In the genomic region with DNA sequence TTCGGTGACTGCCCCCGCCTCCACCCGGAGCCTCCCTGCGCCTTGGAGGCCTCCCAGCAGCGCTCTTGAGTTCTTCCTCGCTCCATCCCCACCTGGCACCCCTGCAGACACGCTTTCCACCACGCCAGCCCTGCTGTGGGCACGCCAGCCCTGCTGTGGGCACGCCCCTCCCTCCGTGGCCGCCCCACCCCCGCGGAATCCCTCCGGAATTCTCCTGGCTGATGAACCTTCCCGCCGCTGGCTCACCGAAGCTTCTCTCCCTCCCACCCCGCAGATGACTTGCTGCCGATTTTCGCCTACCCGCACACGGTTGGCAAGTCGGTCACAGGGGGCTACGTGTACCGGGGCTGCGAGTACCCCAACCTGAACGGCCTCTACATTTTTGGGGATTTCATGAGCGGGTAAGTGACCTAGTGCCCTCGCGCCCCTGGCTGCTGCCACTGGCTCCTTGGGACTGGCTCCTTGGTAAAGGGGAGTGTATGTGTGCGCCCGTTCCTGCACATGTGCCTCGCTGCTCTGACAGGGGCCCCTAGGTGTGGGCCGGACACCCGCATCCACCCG, we compare ENCODE assay signal across 22 cellular contexts. TPM values are rescaled to one million over a fixed set of nuclear protein-coding genes. Genes with fewer than 3 reads are reported as not detected.
DNase-seq lines count a peak whose midpoint lies in the region; ATAC-seq and TF ChIP-seq lines count a peak whose summit lies in the region.
"Had no signal": no experiment of that assay in that cellular context is flagged by ENCODE, and none has a peak within 500 bp of the region (broad histone marks: within the 10 kb centered on the region; RNA-seq: fewer than 3 reads in every experiment).

No MANE protein-coding gene starts in this region.

- H3K9me3 ChIP-seq in endodermal cell (ENCODE audit: control insufficient read depth, low read length): no peaks in the 10 kb centered on the region
- H3K9me3 ChIP-seq in WERI-Rb-1 (ENCODE audit: severe bottlenecking): no peaks in the 10 kb centered on the region
- H3K9me3 ChIP-seq: heart left ventricle, upper lobe of right lung had no signal

- H3K9me3 Mint-ChIP-seq in endodermal cell: no peaks in the 10 kb centered on the region
- no peaks in the 10 kb centered on the region for H3K9me3 Mint-ChIP-seq in nephron progenitor cell
- no peaks in the 10 kb centered on the region for H3K9me3 Mint-ChIP-seq in activated CD4-positive, alpha-beta memory T cell treated with anti-CD3 and anti-CD28 coated beads for 36 hours
- H3K9me3 Mint-ChIP-seq: activated CD4-positive, alpha-beta T cell treated with anti-CD3 and anti-CD28 coated beads, Interleukin-2, amount 10 ng/mL, durations not matched to agents 7 days and 5 days; activated naive CD8-positive, alpha-beta T cell treated with anti-CD3 and anti-CD28 coated beads, Interleukin-2, amount 10 ng/mL, durations not matched to agents 7 days and 5 days; activated T-helper 2 cell treated with anti-CD3 and anti-CD28 coated beads, Interferon-gamma antibody, Interleukin-2, Interleukin-4, amounts not matched to agents 10 μg/mL and 5 μg/mL and 100 μg/mL, durations not matched to agents 14 hours and 24 hours and 36 hours; CD8-positive, alpha-beta T cell; nephron had no signal

- ATAC-seq in HG02885 (IDR thresholded peaks at IDR 0.05; ENCODE audit: poor library complexity, unreplicated experiment): no peak
- ATAC-seq: HCT116 had no signal

- CTCF ChIA-PET in activated CD4-positive, alpha-beta memory T cell treated with anti-CD3 and anti-CD28 coated beads for 36 hours (lab: Charles Lee): no interaction called here

- DNase-seq in DMS79 (lab: John Stamatoyannopoulos, UW) (peak; percentile 15), H7 (no peak), endodermal cell (peak; percentile 54), nephron progenitor cell (peak; percentile 41), ureter (ENCODE audit: low spot score) (no peak), WERI-Rb-1 (no peak)
- no peak for DNase-seq in activated CD4-positive, alpha-beta memory T cell treated with anti-CD3 and anti-CD28 coated beads for 36 hours
- DNase-seq: activated CD4-positive, alpha-beta T cell treated with anti-CD3 and anti-CD28 coated beads, Interleukin-2, amount 10 ng/mL, durations not matched to agents 7 days and 5 days; activated naive CD8-positive, alpha-beta T cell treated with anti-CD3 and anti-CD28 coated beads, Interleukin-2, amount 10 ng/mL, durations not matched to agents 7 days and 5 days; brain microvascular endothelial cell; CD8-positive, alpha-beta T cell; midbrain; NCI-H1092 treated with DMSO at 0.1 percent for 48 hours; SHP77 treated with DMSO at 0.1 percent for 48 hours; upper lobe of right lung had no signal

- H3K27ac ChIP-seq in endodermal cell (ENCODE audit: low read depth, low read length): no peak overlapping the region
- H3K27ac ChIP-seq in WERI-Rb-1: no peak overlapping the region
- H3K27ac ChIP-seq: brain microvascular endothelial cell, coronary artery, heart left ventricle, upper lobe of right lung had no signal

- peaks cover 2% of the 10 kb centered on the region; the same call in 1 of the 2 replicates for H3K27me3 ChIP-seq in H7 (ENCODE audit: control insufficient read depth, insufficient read depth, low read length)
- H3K27me3 ChIP-seq in endodermal cell (ENCODE audit: control insufficient read depth, insufficient read depth, low read length, poor library complexity, severe bottlenecking): peaks cover 21% of the 10 kb centered on the region
- H3K27me3 ChIP-seq in WERI-Rb-1 (ENCODE audit: insufficient read depth, low read depth, severe bottlenecking): no peaks in the 10 kb centered on the region

- peaks cover 8% of the 10 kb centered on the region for H3K4me1 ChIP-seq in endodermal cell (ENCODE audit: control insufficient read depth, insufficient read depth, low read length)
- H3K4me1 ChIP-seq: upper lobe of right lung had no signal

- TF ChIP-seq CTCF in endodermal cell (conservative IDR thresholded peaks at IDR 0.05): no peak
- no peak for TF ChIP-seq CTCF in nephron progenitor cell (IDR thresholded peaks at IDR 0.05)
- TF ChIP-seq CTCF in WERI-Rb-1 (IDR thresholded peaks at IDR 0.05; ENCODE audit: low read depth, low read length): no peak

- H3K36me3 Mint-ChIP-seq in endodermal cell (ENCODE audit: low read depth) (no peaks in the 10 kb centered on the region), nephron progenitor cell (ENCODE audit: low read depth) (no peaks in the 10 kb centered on the region)
- H3K36me3 Mint-ChIP-seq in activated CD4-positive, alpha-beta memory T cell treated with anti-CD3 and anti-CD28 coated beads for 36 hours: no peaks in the 10 kb centered on the region
- H3K36me3 Mint-ChIP-seq: activated naive CD8-positive, alpha-beta T cell treated with anti-CD3 and anti-CD28 coated beads, Interleukin-2, amount 10 ng/mL, durations not matched to agents 7 days and 5 days; CD8-positive, alpha-beta T cell had no signal

- H3K27me3 Mint-ChIP-seq in endodermal cell (ENCODE audit: insufficient read depth): peaks cover 43% of the 10 kb centered on the region
- H3K27me3 Mint-ChIP-seq in nephron progenitor cell (ENCODE audit: low read depth, poor library complexity): peaks cover 83% of the 10 kb centered on the region
- H3K27me3 Mint-ChIP-seq in activated CD4-positive, alpha-beta memory T cell treated with anti-CD3 and anti-CD28 coated beads for 36 hours: peaks cover 45% of the 10 kb centered on the region

- H3K9ac ChIP-seq in endodermal cell (ENCODE audit: extremely low read depth, low read length, poor library complexity, severe bottlenecking): no peak overlapping the region

- H3K4me3 Mint-ChIP-seq in endodermal cell (peak overlapping the region; percentile 45), nephron progenitor cell (peak overlapping the region; percentile 61)
- H3K4me3 Mint-ChIP-seq in activated CD4-positive, alpha-beta memory T cell treated with anti-CD3 and anti-CD28 coated beads for 36 hours: no peak overlapping the region
- H3K4me3 Mint-ChIP-seq: activated CD4-positive, alpha-beta T cell treated with anti-CD3 and anti-CD28 coated beads, Interleukin-2, amount 10 ng/mL, durations not matched to agents 7 days and 5 days; activated naive CD8-positive, alpha-beta T cell treated with anti-CD3 and anti-CD28 coated beads, Interleukin-2, amount 10 ng/mL, durations not matched to agents 7 days and 5 days; CD8-positive, alpha-beta T cell had no signal

- H3K4me1 Mint-ChIP-seq in endodermal cell: peaks cover 23% of the 10 kb centered on the region
- H3K4me1 Mint-ChIP-seq in nephron progenitor cell: peaks cover 43% of the 10 kb centered on the region
- no peaks in the 10 kb centered on the region for H3K4me1 Mint-ChIP-seq in activated CD4-positive, alpha-beta memory T cell treated with anti-CD3 and anti-CD28 coated beads for 36 hours (ENCODE audit: low read depth)
- H3K4me1 Mint-ChIP-seq: activated CD4-positive, alpha-beta T cell treated with anti-CD3 and anti-CD28 coated beads, Interleukin-2, amount 10 ng/mL, durations not matched to agents 7 days and 5 days had no signal

- H3K36me3 ChIP-seq in H7 (replicated peaks; ENCODE audit: control insufficient read depth, insufficient read depth, low read length) (no peaks in the 10 kb centered on the region), endodermal cell (ENCODE audit: control insufficient read depth, insufficient read depth, low read length) (no peaks in the 10 kb centered on the region), WERI-Rb-1 (no peaks in the 10 kb centered on the region)
- H3K36me3 ChIP-seq: brain microvascular endothelial cell, upper lobe of right lung had no signal

- H3K4me3 ChIP-seq in H7 (ENCODE audit: insufficient read depth, low read depth, low read length) (peak overlapping the region; percentile 28; the same call in 1 of the 2 replicates), endodermal cell (ENCODE audit: low read length) (no peak overlapping the region), WERI-Rb-1 (ENCODE audit: low read depth, low read length) (no peak overlapping the region)
- H3K4me3 ChIP-seq: heart left ventricle, upper lobe of right lung had no signal

- WGBS in endodermal cell (ENCODE audit: insufficient coverage in 1 of 2, insufficient read length in 1 of 2), 2 experiments: 52 to 59% methylated on average over 24 to 37 of the region's 37 CpGs

- intact Hi-C loops in activated CD4-positive, alpha-beta memory T cell treated with anti-CD3 and anti-CD28 coated beads for 36 hours (cut with micrococcal nuclease): no loop called here

- POLR2A ChIA-PET in activated CD4-positive, alpha-beta memory T cell treated with anti-CD3 and anti-CD28 coated beads for 36 hours (lab: Charles Lee): no interaction called here

- H3K27ac Mint-ChIP-seq in endodermal cell (no peak overlapping the region), nephron progenitor cell (no peak overlapping the region)
- no peak overlapping the region for H3K27ac Mint-ChIP-seq in activated CD4-positive, alpha-beta memory T cell treated with anti-CD3 and anti-CD28 coated beads for 36 hours
- H3K27ac Mint-ChIP-seq: activated CD4-positive, alpha-beta T cell treated with anti-CD3 and anti-CD28 coated beads, Interleukin-2, amount 10 ng/mL, durations not matched to agents 7 days and 5 days; activated naive CD8-positive, alpha-beta T cell treated with anti-CD3 and anti-CD28 coated beads, Interleukin-2, amount 10 ng/mL, durations not matched to agents 7 days and 5 days; activated T-helper 2 cell treated with anti-CD3 and anti-CD28 coated beads, Interferon-gamma antibody, Interleukin-2, Interleukin-4, amounts not matched to agents 10 μg/mL and 5 μg/mL and 100 μg/mL, durations not matched to agents 14 hours and 24 hours and 36 hours; CD8-positive, alpha-beta T cell; nephron had no signal

RNA-seq across cellular contexts. Expression of gene HHIPL1, which starts 15.2 kb away (rescaled TPM):
- total RNA-seq in H7 (2014; rRNA removed; shearing (Covaris generic)): 2.2 and 3.4 TPM in 2 replicates
- total RNA-seq in endodermal cell (1 to 10 TPM; 3.0 to 3.4 TPM), ureter (2.4 TPM)
- 1.8 TPM for polyA plus RNA-seq in endodermal cell (2013, experiment 1 of 2)
- polyA plus RNA-seq in endodermal cell (2013, experiment 2 of 2): 2.3 TPM
- total RNA-seq in activated CD4-positive, alpha-beta memory T cell treated with anti-CD3 and anti-CD28 coated beads for 36 hours: under 1 TPM; 0.29 to 0.38 TPM
- total RNA-seq: activated T-helper 2 cell treated with anti-CD3 and anti-CD28 coated beads, Interferon-gamma antibody, Interleukin-2, Interleukin-4, amounts not matched to agents 10 μg/mL and 5 μg/mL and 100 μg/mL, durations not matched to agents 14 hours and 24 hours and 36 hours had no signal

RNA-seq across cellular contexts. Expression of gene CYP46A1, which starts 24.0 kb away (rescaled TPM):
- total RNA-seq in H7 (2014; rRNA removed; shearing (Covaris generic)): 0.04 and 0.42 TPM in 2 replicates
- under 1 TPM; 0.55 to 0.57 TPM for total RNA-seq in endodermal cell
- polyA plus RNA-seq in endodermal cell (2013, experiment 1 of 2): 4.1 TPM
- polyA plus RNA-seq in endodermal cell (2013, experiment 2 of 2): 4.8 TPM
- under 1 TPM; 0.19 to 0.21 TPM for total RNA-seq in activated CD4-positive, alpha-beta memory T cell treated with anti-CD3 and anti-CD28 coated beads for 36 hours
- 2.2 TPM for total RNA-seq in ureter
- total RNA-seq: activated T-helper 2 cell treated with anti-CD3 and anti-CD28 coated beads, Interferon-gamma antibody, Interleukin-2, Interleukin-4, amounts not matched to agents 10 μg/mL and 5 μg/mL and 100 μg/mL, durations not matched to agents 14 hours and 24 hours and 36 hours; kidney epithelial cell had no signal

RNA-seq across cellular contexts. Expression of gene CCDC85C, which starts 56.1 kb away (rescaled TPM):
- 44.9 and 50.2 TPM in 2 replicates for total RNA-seq in H7 (2014; rRNA removed; shearing (Covaris generic))
- 10 to 100 TPM; 32.8 to 45.8 TPM for total RNA-seq in endodermal cell
- 63.0 TPM for polyA plus RNA-seq in endodermal cell (2013, experiment 1 of 2)
- 64.5 TPM for polyA plus RNA-seq in endodermal cell (2013, experiment 2 of 2)
- 10 to 100 TPM; 10.7 to 12.3 TPM for total RNA-seq in activated CD4-positive, alpha-beta memory T cell treated with anti-CD3 and anti-CD28 coated beads for 36 hours
- 30.1 TPM for total RNA-seq in ureter

Comparison
In these comparisons a context has a peak if more than half of its experiments do, and no peak if none do; other contexts are left out.
1. DNase-seq: peak in DMS79 (single experiment), endodermal cell (single experiment) and nephron progenitor cell (single experiment); none in H7 (single experiment), activated CD4-positive, alpha-beta memory T cell treated with anti-CD3 and anti-CD28 coated beads for 36 hours (single experiment), ureter (single experiment) and WERI-Rb-1 (single experiment).